Comparison of ENCODE assay signal across 1 cellular context in the genomic region with DNA sequence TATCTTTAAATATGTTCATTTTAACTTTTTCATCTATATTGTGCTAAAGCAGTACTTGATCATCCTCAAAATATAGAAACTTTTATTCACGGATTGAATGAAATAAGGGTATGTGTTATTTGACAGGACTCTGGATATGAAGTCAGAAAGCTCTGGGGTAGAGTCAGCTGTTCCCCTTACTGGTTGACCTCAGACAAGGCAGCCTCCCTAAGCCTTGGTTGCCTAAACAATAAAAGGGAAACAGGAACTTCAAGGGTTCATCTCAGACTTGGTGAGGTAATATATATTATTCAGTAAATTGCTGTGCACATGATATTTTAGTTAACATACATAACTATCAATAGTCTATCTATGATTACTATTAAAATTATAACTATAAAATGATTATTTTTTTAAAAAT.
TF ChIP-seq lines count a peak whose summit lies in the region.

No MANE protein-coding gene starts in this region.

TF ChIP-seq in K562, 482 proteins besides CTCF, POLR2A, EP300 and RAD21 (continued from another document):
- no peak for TF ChIP-seq ZKSCAN1 (IDR thresholded peaks at IDR 0.05; ENCODE audit: low read depth, low read length)
- TF ChIP-seq SP1 (CRISPR knock-in tag; IDR thresholded peaks at IDR 0.05): no peak
- TF ChIP-seq LARP7 (IDR thresholded peaks at IDR 0.05): no peak
- no peak for TF ChIP-seq ZMIZ1 (IDR thresholded peaks at IDR 0.05; ENCODE audit: low read depth in 2 of 2, low read length in 2 of 2)
- no peak for TF ChIP-seq NR0B1 (IDR thresholded peaks at IDR 0.05; ENCODE audit: partially characterized antibody)
- no peak for TF ChIP-seq SNIP1 (IDR thresholded peaks at IDR 0.05; ENCODE audit: low read depth)
- TF ChIP-seq RBM34 (IDR thresholded peaks at IDR 0.05; ENCODE audit: borderline replicate concordance, insufficient read depth, low read length): no peak
- TF ChIP-seq ZNF197 (CRISPR knock-in tag; IDR thresholded peaks at IDR 0.05; ENCODE audit: low read depth): no peak
